ENCODE assay signal across 1 cellular context in genomic region chr11:70467196-70468085, GRCh38.
TF ChIP-seq lines count a peak whose summit lies in the region.

No MANE protein-coding gene starts in this region.

TF ChIP-seq in K562, 482 proteins besides CTCF, POLR2A, EP300 and RAD21 (continued from another document):
- TF ChIP-seq PBX2 (CRISPR knock-in tag; IDR thresholded peaks at IDR 0.05; ENCODE audit: low read depth) (no peak), PBX2 (tag; conservative IDR thresholded peaks at IDR 0.05; ENCODE audit: low read depth) (peak; percentile 90), SMC3 (conservative IDR thresholded peaks at IDR 0.05; ENCODE audit: insufficient read depth, low read depth, low read length) (peak; percentile 61), SPI1 (IDR thresholded peaks at IDR 0.05; ENCODE audit: borderline replicate concordance, low read depth, low read length) (no peak), ELK3 (CRISPR knock-in tag; IDR thresholded peaks at IDR 0.05) (no peak), THAP12 (CRISPR knock-in tag; IDR thresholded peaks at IDR 0.05) (no peak), ZNF143 (CRISPR knock-in tag; IDR thresholded peaks at IDR 0.05) (no peak), NELFE (IDR thresholded peaks at IDR 0.05; ENCODE audit: insufficient read depth, insufficient read length) (no peak), MYC (IDR thresholded peaks at IDR 0.05; ENCODE audit: low read depth, low read length) (no peak), MYC (CRISPR knock-in tag; IDR thresholded peaks at IDR 0.05; ENCODE audit: borderline replicate concordance, low read depth) (no peak), SAFB2 (IDR thresholded peaks at IDR 0.05; ENCODE audit: borderline replicate concordance, low read depth, low read length, severe bottlenecking) (no peak)
- TF ChIP-seq, protein P1, sequence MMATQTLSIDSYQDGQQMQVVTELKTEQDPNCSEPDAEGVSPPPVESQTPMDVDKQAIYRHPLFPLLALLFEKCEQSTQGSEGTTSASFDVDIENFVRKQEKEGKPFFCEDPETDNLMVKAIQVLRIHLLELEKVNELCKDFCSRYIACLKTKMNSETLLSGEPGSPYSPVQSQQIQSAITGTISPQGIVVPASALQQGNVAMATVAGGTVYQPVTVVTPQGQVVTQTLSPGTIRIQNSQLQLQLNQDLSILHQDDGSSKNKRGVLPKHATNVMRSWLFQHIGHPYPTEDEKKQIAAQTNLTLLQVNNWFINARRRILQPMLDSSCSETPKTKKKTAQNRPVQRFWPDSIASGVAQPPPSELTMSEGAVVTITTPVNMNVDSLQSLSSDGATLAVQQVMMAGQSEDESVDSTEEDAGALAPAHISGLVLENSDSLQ (IDR thresholded peaks at IDR 0.05), result peak; percentile 56
- TF ChIP-seq, protein P2, sequence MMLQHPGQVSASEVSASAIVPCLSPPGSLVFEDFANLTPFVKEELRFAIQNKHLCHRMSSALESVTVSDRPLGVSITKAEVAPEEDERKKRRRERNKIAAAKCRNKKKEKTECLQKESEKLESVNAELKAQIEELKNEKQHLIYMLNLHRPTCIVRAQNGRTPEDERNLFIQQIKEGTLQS (IDR thresholded peaks at IDR 0.05), result no peak
- TF ChIP-seq, protein P2 (CRISPR knock-in tag; conservative IDR thresholded peaks at IDR 0.05), result no peak
TF ChIP-seq in K562: peak in this region for 6.
